Comparison of ENCODE assay signal across 17 cellular contexts in genomic region chr5:36371366-36371765, GRCh38.
DNase-seq lines count a peak whose midpoint lies in the region; ATAC-seq and TF ChIP-seq lines count a peak whose summit lies in the region.
"Had no signal": no experiment of that assay in that cellular context is flagged by ENCODE, and none has a peak within 500 bp of the region (broad histone marks: within the 10 kb centered on the region; RNA-seq: fewer than 3 reads in every experiment).

No MANE protein-coding gene starts in this region.

- intact Hi-C loops in heart right ventricle (cut with DNase I), result no loop called here

- H3K4me3 ChIP-seq in fibroblast of villous mesenchyme (ENCODE audit: low read depth, low read length) (no peak overlapping the region), coronary artery (no peak overlapping the region), heart right ventricle (no peak overlapping the region)
- H3K4me3 ChIP-seq: GM12878, GM23338 had no signal

- H3K27me3 ChIP-seq in heart right ventricle, result no peaks in the 10 kb centered on the region

- no peaks in the 10 kb centered on the region for H3K9me3 ChIP-seq in heart right ventricle

- DNase-seq in DMS 273 treated with DMSO at 0.1 percent for 48 hours (lab: John Stamatoyannopoulos, UW), result peak; percentile 54
- DNase-seq in NCI-H524 (lab: John Stamatoyannopoulos, UW), result peak; percentile 42 to 82
- peak; percentile 35 for DNase-seq in NCI-H82 treated with DMSO at 0.1 percent for 48 hours (lab: John Stamatoyannopoulos, UW; ENCODE audit: unreplicated experiment)
- peak; percentile 38 for DNase-seq in fibroblast of villous mesenchyme (ENCODE audit: low read depth)
- DNase-seq in NCI-H526 (lab: John Stamatoyannopoulos, UW), result no peak
- DNase-seq in coronary artery (ENCODE audit: low spot score), result no peak
- DNase-seq in heart right ventricle, result no peak
- DNase-seq: Calu3; CD4-positive, alpha-beta memory T cell; COR-L47; DND-41; GDM1; H9 had no signal

- no peaks in the 10 kb centered on the region for H3K36me3 ChIP-seq in heart right ventricle

- H3K4me1 ChIP-seq in heart right ventricle, result peaks cover 0 to 24% (median 0%) of the 10 kb centered on the region in 9 donors

- ATAC-seq in HG03196 (IDR thresholded peaks at IDR 0.05; ENCODE audit: unreplicated experiment) (no peak), heart right ventricle (no peak)
- ATAC-seq: GM12878, GM23338, HCT116 had no signal

- H3K27ac ChIP-seq in coronary artery (no peak overlapping the region), heart right ventricle (no peak overlapping the region)

- TF ChIP-seq CTCF in fibroblast of villous mesenchyme (IDR thresholded peaks at IDR 0.05; ENCODE audit: insufficient read depth, low read depth, low read length) (no peak), coronary artery (IDR thresholded peaks at IDR 0.05) (no peak), heart right ventricle (IDR thresholded peaks at IDR 0.05) (no peak)

- 69 to 80% methylated on average over 6 of the region's 6 CpGs for WGBS in heart right ventricle, 2 donors

Comparison
In these comparisons a context has a peak if more than half of its experiments do, and no peak if none do; other contexts are left out.
1. DNase-seq: peak in DMS 273 treated with DMSO at 0.1 percent for 48 hours (single experiment), NCI-H524 (2 of 2), NCI-H82 treated with DMSO at 0.1 percent for 48 hours (single experiment) and fibroblast of villous mesenchyme (single experiment); none in NCI-H526 (0 of 2), coronary artery (single experiment) and heart right ventricle (0 of 2).